ENCODE assay signal across 10 cellular contexts in genomic region chr14:59301354-59301753, GRCh38.
DNase-seq lines count a peak whose midpoint lies in the region; ATAC-seq and TF ChIP-seq lines count a peak whose summit lies in the region.
"Had no signal": no experiment of that assay in that cellular context is flagged by ENCODE, and none has a peak within 500 bp of the region (broad histone marks: within the 10 kb centered on the region; RNA-seq: fewer than 3 reads in every experiment).

No MANE protein-coding gene starts in this region.

- no peak overlapping the region for H2AFZ ChIP-seq in OCI-LY7 (ENCODE audit: low read length)

- H3K27me3 Mint-ChIP-seq in activated naive CD4-positive, alpha-beta T cell treated with anti-CD3 and anti-CD28 coated beads for 36 hours (ENCODE audit: low read depth): no peaks in the 10 kb centered on the region
- H3K27me3 Mint-ChIP-seq: CD4-positive, alpha-beta memory T cell had no signal

- H3K79me2 ChIP-seq in OCI-LY7 (ENCODE audit: insufficient read depth, low read depth, low read length): peaks cover 76% of the 10 kb centered on the region; the same call in 1 of the 2 replicates

- peaks cover 31% of the 10 kb centered on the region for H3K36me3 ChIP-seq in OCI-LY7 (ENCODE audit: insufficient read depth, low read length)

- CTCF ChIA-PET in activated naive CD4-positive, alpha-beta T cell treated with anti-CD3 and anti-CD28 coated beads for 36 hours (lab: Charles Lee): interaction anchor here (0.6 kb wide), 1 partner anchor 296 kb away, joined by 3 read pairs; no protein-coding TSS in a partner anchor
- CTCF ChIA-PET in OCI-LY7 (lab: Charles Lee; ENCODE audit: unreplicated experiment): interaction anchor here (1.3 kb wide), 1 partner anchor 111 kb away, joined by 3 read pairs; no protein-coding TSS in a partner anchor

- H3K4me2 ChIP-seq in OCI-LY7 (ENCODE audit: low read length): peak overlapping the region; percentile 92

- H3K36me3 Mint-ChIP-seq in activated naive CD4-positive, alpha-beta T cell treated with anti-CD3 and anti-CD28 coated beads for 36 hours (ENCODE audit: low read depth): no peaks in the 10 kb centered on the region
- H3K36me3 Mint-ChIP-seq: CD4-positive, alpha-beta memory T cell had no signal

- no peaks in the 10 kb centered on the region for H3K9me2 ChIP-seq in OCI-LY7 (ENCODE audit: insufficient read depth, low read length)

- H3K27ac Mint-ChIP-seq in activated naive CD4-positive, alpha-beta T cell treated with anti-CD3 and anti-CD28 coated beads for 36 hours: no peak overlapping the region

- no peaks in the 10 kb centered on the region for H3K9me3 Mint-ChIP-seq in activated naive CD4-positive, alpha-beta T cell treated with anti-CD3 and anti-CD28 coated beads for 36 hours
- H3K9me3 Mint-ChIP-seq: CD4-positive, alpha-beta memory T cell had no signal

- H3K4me1 Mint-ChIP-seq in activated naive CD4-positive, alpha-beta T cell treated with anti-CD3 and anti-CD28 coated beads for 36 hours (ENCODE audit: low read depth): peaks cover 17% of the 10 kb centered on the region

- H3K4me3 Mint-ChIP-seq in activated naive CD4-positive, alpha-beta T cell treated with anti-CD3 and anti-CD28 coated beads for 36 hours: no peak overlapping the region

- ATAC-seq in HG02938 (IDR thresholded peaks at IDR 0.05; ENCODE audit: unreplicated experiment): peak; percentile 67

- peak overlapping the region; percentile 99 for H3K27ac ChIP-seq in OCI-LY7 (ENCODE audit: low read depth, low read length, poor library complexity, severe bottlenecking)

- intact Hi-C loops in activated naive CD4-positive, alpha-beta T cell treated with anti-CD3 and anti-CD28 coated beads for 36 hours (cut with micrococcal nuclease): no loop called here
- intact Hi-C loops in OCI-LY7 (cut with micrococcal nuclease; ENCODE audit: unreplicated experiment): loop anchor here (1.0 kb wide), 2 partner anchors 56 to 113 kb away; partner anchors contain the start of gene DAAM1

- BruUV-seq in OCI-LY7 (replicated peaks; lab: Mats Ljungman, UMichigan): no TSS peak

- no peak for TF ChIP-seq CTCF in OCI-LY7 (conservative IDR thresholded peaks at IDR 0.05; ENCODE audit: low read length)

- DNase-seq in activated naive CD4-positive, alpha-beta T cell treated with anti-CD3 and anti-CD28 coated beads for 36 hours: peak; percentile 38
- no peak for DNase-seq in activated naive CD4-positive, alpha-beta T cell treated with anti-CD3 and anti-CD28 coated beads, Interleukin-2, amount 50 U/mL, for 16 hours
- peak; percentile 96 for DNase-seq in OCI-LY7 (ENCODE audit: low spot score)
- peak; percentile 10 for DNase-seq in putamen (ENCODE audit: low spot score)
- no peak for DNase-seq in HuH-7 (ENCODE audit: low spot score)
- no peak for DNase-seq in NCI-H146 treated with DMSO at 0.1 percent for 48 hours (lab: John Stamatoyannopoulos, UW; ENCODE audit: unreplicated experiment)
- DNase-seq in retina: no peak

- H3K4me1 ChIP-seq in OCI-LY7 (ENCODE audit: insufficient read depth, low read length, poor library complexity, severe bottlenecking): peaks cover 98% of the 10 kb centered on the region

- no peaks in the 10 kb centered on the region for H4K20me1 ChIP-seq in OCI-LY7 (ENCODE audit: insufficient read depth, low read length)

- POLR2A ChIA-PET in OCI-LY7 (lab: Charles Lee): interaction anchor here (0.6 to 2.7 kb wide), 9 partner anchors 10 to 157 kb away, joined by 3 to 12 read pairs (median 3); no protein-coding TSS in a partner anchor

- no peaks in the 10 kb centered on the region for H3K9me3 ChIP-seq in OCI-LY7 (ENCODE audit: low read length)

- H3K4me3 ChIP-seq in OCI-LY7 (ENCODE audit: low read depth, low read length, poor library complexity, severe bottlenecking): peak overlapping the region; percentile 57
- H3K4me3 ChIP-seq: skin epidermis had no signal

Comparison
In these comparisons a context has a peak if more than half of its experiments do, and no peak if none do; other contexts are left out.
1. DNase-seq: peak in activated naive CD4-positive, alpha-beta T cell treated with anti-CD3 and anti-CD28 coated beads for 36 hours (single experiment), OCI-LY7 (single experiment) and putamen (single experiment); none in activated naive CD4-positive, alpha-beta T cell treated with anti-CD3 and anti-CD28 coated beads, Interleukin-2, amount 50 U/mL, for 16 hours (single experiment), HuH-7 (single experiment), NCI-H146 treated with DMSO at 0.1 percent for 48 hours (single experiment) and retina (single experiment).